ENCODE assay signal across 8 cellular contexts in the genomic region with DNA sequence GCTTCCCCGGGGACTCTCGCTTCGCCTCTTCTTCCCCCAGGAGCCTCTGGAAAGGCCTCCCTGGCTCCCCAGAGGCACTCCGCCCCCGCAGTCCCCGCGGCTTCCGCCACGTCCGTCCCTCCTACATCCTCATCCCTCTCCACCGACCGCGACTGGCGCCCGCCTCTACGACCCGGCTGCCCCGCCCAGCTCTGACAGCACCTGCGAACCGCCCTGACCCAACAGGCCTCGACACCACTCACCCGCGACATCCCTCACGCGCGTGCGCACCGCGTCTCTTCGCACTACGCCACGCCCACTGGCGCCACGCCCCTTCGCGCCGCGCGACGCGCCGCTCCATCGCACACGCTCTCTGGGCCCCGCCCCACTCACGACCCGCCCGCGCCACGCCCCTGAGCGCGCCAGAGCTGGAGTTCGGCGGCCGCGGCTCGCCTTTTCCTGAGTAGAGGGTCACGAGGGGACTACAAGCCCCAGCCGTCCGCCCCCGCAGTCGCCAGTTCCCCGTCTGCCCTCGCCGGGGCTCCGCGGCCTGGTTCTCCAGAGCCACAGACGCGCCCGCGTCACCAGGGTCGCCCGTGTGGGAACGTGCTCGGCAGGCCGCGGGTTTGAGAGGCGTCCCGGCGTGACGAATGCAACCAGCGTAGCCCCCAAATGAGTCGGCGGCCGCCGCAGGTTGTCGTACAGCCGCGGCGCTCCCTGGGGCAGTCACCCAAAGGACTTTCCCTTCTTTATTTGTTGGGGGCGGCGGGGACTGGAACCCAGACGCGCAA. TPM values are rescaled to one million over a fixed set of nuclear protein-coding genes. Genes with fewer than 3 reads are reported as not detected.
A peak's percentile ranks its signal among the peaks of the same experiment; 100 is the strongest.
DNase-seq lines count a peak whose midpoint lies in the region; ATAC-seq and TF ChIP-seq lines count a peak whose summit lies in the region.

No MANE protein-coding gene starts in this region.

- H3K27ac ChIP-seq in SK-N-MC = no peak overlapping the region
- peak overlapping the region; percentile 78 for H3K27ac ChIP-seq in osteoblast (ENCODE audit: low read depth, low read length)
- H3K27ac ChIP-seq in testis = peak overlapping the region; percentile 97 to 98

- H3K9me3 ChIP-seq in SK-N-MC (ENCODE audit: low read depth, low read length) = no peaks in the 10 kb centered on the region
- H3K9me3 ChIP-seq in osteoblast (ENCODE audit: low read depth, low read length) = no peaks in the 10 kb centered on the region
- no peaks in the 10 kb centered on the region for H3K9me3 ChIP-seq in testis

- H3K9ac ChIP-seq in SK-N-MC (ENCODE audit: insufficient read length) = peak overlapping the region; percentile 87

- peak; percentile 60 for TF ChIP-seq POLR2A in GM10847 (IDR thresholded peaks at IDR 0.05; ENCODE audit: extremely low read depth, insufficient read length)
- peak; percentile 61 for TF ChIP-seq POLR2A in testis (IDR thresholded peaks at IDR 0.05)

- H3K4me3 Mint-ChIP-seq in activated naive CD4-positive, alpha-beta T cell treated with anti-CD3 and anti-CD28 coated beads, Interleukin-2, amount 50 U/mL, for 24 hours = peak overlapping the region; percentile 88

- H3K4me3 ChIP-seq in SK-N-MC (peak overlapping the region; percentile 95), osteoblast (ENCODE audit: insufficient read depth, low read length) (peak overlapping the region; percentile 87), testis (peak overlapping the region; percentile 79 to 91)

- H4K20me1 ChIP-seq in osteoblast (ENCODE audit: insufficient read depth, low read length) = no peaks in the 10 kb centered on the region

- peak overlapping the region; percentile 93 for H2AFZ ChIP-seq in osteoblast (ENCODE audit: low read length)

- ATAC-seq in HG02623 (IDR thresholded peaks at IDR 0.05; ENCODE audit: unreplicated experiment) = peak; percentile 83

- peaks cover 3% of the 10 kb centered on the region for H3K36me3 Mint-ChIP-seq in activated naive CD4-positive, alpha-beta T cell treated with anti-CD3 and anti-CD28 coated beads, Interleukin-2, amount 50 U/mL, for 24 hours

- peak; percentile 89 for DNase-seq in NCI-H1092 (lab: John Stamatoyannopoulos, UW)
- peak; percentile 22 for DNase-seq in SK-N-MC (ENCODE audit: low read depth, low spot score)
- peak; percentile 93 for DNase-seq in globus pallidus (ENCODE audit: low spot score)
- DNase-seq in osteoblast (ENCODE audit: insufficient read length, low spot score, missing footprints) = peak; percentile 97
- peak; percentile 96 for DNase-seq in testis

- H3K27me3 Mint-ChIP-seq in activated naive CD4-positive, alpha-beta T cell treated with anti-CD3 and anti-CD28 coated beads, Interleukin-2, amount 50 U/mL, for 24 hours = no peaks in the 10 kb centered on the region

- intact Hi-C loops in testis (cut with DNase I; ENCODE audit: low total_unique reads) = no loop called here

- no peaks in the 10 kb centered on the region for H3K79me2 ChIP-seq in osteoblast (ENCODE audit: insufficient read depth, low read length)

- WGBS in testis, 2 donors = 0 to 3% methylated on average over 4 to 87 of the region's 94 CpGs

- H3K4me1 Mint-ChIP-seq in activated naive CD4-positive, alpha-beta T cell treated with anti-CD3 and anti-CD28 coated beads, Interleukin-2, amount 50 U/mL, for 24 hours = peaks cover 63% of the 10 kb centered on the region

- no peaks in the 10 kb centered on the region for H3K9me3 Mint-ChIP-seq in activated naive CD4-positive, alpha-beta T cell treated with anti-CD3 and anti-CD28 coated beads, Interleukin-2, amount 50 U/mL, for 24 hours

- TF ChIP-seq CTCF in osteoblast (IDR thresholded peaks at IDR 0.05; ENCODE audit: extremely low read depth, low read depth, low read length) (no peak), testis (IDR thresholded peaks at IDR 0.05) (no peak)

- H3K4me2 ChIP-seq in osteoblast (ENCODE audit: insufficient read depth, low read length) = peak overlapping the region; percentile 85

- H3K27me3 ChIP-seq in osteoblast (ENCODE audit: insufficient read depth, low read length) (no peaks in the 10 kb centered on the region), testis (no peaks in the 10 kb centered on the region)

- H3K27ac Mint-ChIP-seq in activated naive CD4-positive, alpha-beta T cell treated with anti-CD3 and anti-CD28 coated beads, Interleukin-2, amount 50 U/mL, for 24 hours = peak overlapping the region; percentile 97

- peaks cover 7% of the 10 kb centered on the region for H3K4me1 ChIP-seq in osteoblast (ENCODE audit: insufficient read depth, low read length)
- H3K4me1 ChIP-seq in testis = peaks cover 19% of the 10 kb centered on the region

- H3K36me3 ChIP-seq in SK-N-MC (ENCODE audit: insufficient read depth, low read length) = peaks cover 5% of the 10 kb centered on the region
- H3K36me3 ChIP-seq in osteoblast (ENCODE audit: insufficient read depth, low read length) = peaks cover 8% of the 10 kb centered on the region
- H3K36me3 ChIP-seq in testis (ENCODE audit: low read depth, missing control alignments) = no peaks in the 10 kb centered on the region

RNA-seq across cellular contexts. Expression of a gene that starts 56.2 kb away (rescaled TPM):
- 14.1 and 15.2 TPM in 2 replicates for total RNA-seq in osteoblast
- total RNA-seq in testis = 10 to 100 TPM; 20.4 to 39.5 TPM
- polyA plus RNA-seq in testis (ENCODE audit: insufficient read depth, low read depth, low replicate concordance) = 41.8 TPM

Comparison
In these comparisons a context has a peak if more than half of its experiments do, and no peak if none do; other contexts are left out.
1. DNase-seq: peak in every context shown above with its lines; median percentile 97 in osteoblast; 96 in testis; 93 in globus pallidus; 89 in NCI-H1092; 22 in SK-N-MC.